19 cellular contexts compared by ENCODE assay signal in the genomic region with DNA sequence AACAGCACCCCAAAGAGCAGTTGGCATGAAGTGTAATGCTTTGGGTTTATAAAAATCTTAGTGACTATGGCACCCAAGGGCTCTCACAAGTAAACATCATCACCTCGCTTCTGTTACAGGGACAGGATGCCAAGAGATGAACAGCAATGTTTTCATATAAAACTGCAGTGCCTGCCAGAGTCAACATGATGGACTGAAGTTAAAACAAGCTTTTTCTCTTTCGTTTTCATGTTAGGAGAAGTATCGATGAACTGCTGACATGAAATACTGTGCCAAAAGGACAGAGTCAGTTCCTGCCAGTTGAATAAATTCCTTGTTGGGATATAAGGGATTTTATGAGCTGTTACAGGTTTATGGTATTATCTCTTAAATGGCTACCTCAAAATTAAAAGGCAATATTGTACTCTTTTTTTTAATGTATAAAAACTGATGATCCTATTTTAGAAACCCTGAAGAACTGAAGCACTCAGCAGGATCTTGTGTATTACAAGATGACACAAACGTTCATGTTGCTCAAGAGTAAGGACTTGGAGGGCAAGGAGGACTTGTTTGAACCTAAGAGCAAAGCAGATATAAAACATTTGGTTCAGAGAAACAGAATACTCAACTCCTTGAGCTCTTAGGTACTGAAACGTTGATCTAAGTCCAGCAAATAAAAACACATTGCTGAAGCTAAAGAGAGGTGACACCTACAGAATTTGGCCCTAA.
DNase-seq lines count a peak whose midpoint lies in the region; ATAC-seq, FAIRE-seq and TF ChIP-seq lines count a peak whose summit lies in the region.
"Had no signal": no experiment of that assay in that cellular context is flagged by ENCODE, and none has a peak within 500 bp of the region (broad histone marks: within the 10 kb centered on the region; RNA-seq: fewer than 3 reads in every experiment).

No MANE protein-coding gene starts in this region.

- no peak for FAIRE-seq in GM19239 (lab: Jason Lieb, UNC)
- FAIRE-seq: pancreas had no signal

- peaks cover 3% of the 10 kb centered on the region for H3K36me3 ChIP-seq in brain microvascular endothelial cell (replicated peaks)
- no peaks in the 10 kb centered on the region for H3K36me3 ChIP-seq in thyroid gland
- H3K36me3 ChIP-seq: pancreas had no signal

- H3K27me3 ChIP-seq in brain microvascular endothelial cell (replicated peaks) (no peaks in the 10 kb centered on the region), thyroid gland (no peaks in the 10 kb centered on the region)
- H3K27me3 ChIP-seq: pancreas, upper lobe of left lung had no signal

- ATAC-seq in sciatic nerve, result peak; percentile 83
- no peak for ATAC-seq in HG02759 (IDR thresholded peaks at IDR 0.05; ENCODE audit: unreplicated experiment)
- ATAC-seq: lower lobe of right lung had no signal

- DNase-seq in NCI-H446 (lab: John Stamatoyannopoulos, UW) (peak; percentile 9 to 33), brain microvascular endothelial cell (peak; percentile 35), fibroblast of peridontal ligament (ENCODE audit: extremely low read depth) (peak; percentile 51), sciatic nerve (ENCODE audit: low spot score) (no peak), thyroid gland (no peak), GM19239 (ENCODE audit: insufficient read length, low spot score) (no peak), activated gamma-delta T cell (lab: John Stamatoyannopoulos, UW) (no peak)
- DNase-seq: activated CD4-positive, alpha-beta T cell treated with anti-CD3 and anti-CD28 coated beads for 1 hour; DND-41; GOT3; head of caudate nucleus; Kasumi-1; lower lobe of right lung; NCI-H1417 treated with DMSO at 0.1 percent for 48 hours; NCI-H226; pancreas; stimulated activated CD4-positive, alpha-beta T cell treated with anti-CD3 and anti-CD28 coated beads, Interleukin-2, amount 100 ng/mL, for 24 hours; upper lobe of left lung had no signal

- H3K9me3 ChIP-seq in thyroid gland, result no peaks in the 10 kb centered on the region
- H3K9me3 ChIP-seq: lower lobe of right lung, pancreas, upper lobe of left lung had no signal

- WGBS in thyroid gland, 2 donors, result 45 to 50% methylated on average over 5 of the region's 5 CpGs

- no peak overlapping the region for H3K4me3 ChIP-seq in brain microvascular endothelial cell (ENCODE audit: low read depth, low read length)
- no peak overlapping the region for H3K4me3 ChIP-seq in thyroid gland (replicated peaks in 1 of 3)
- H3K4me3 ChIP-seq: lower lobe of right lung, pancreas, upper lobe of left lung had no signal

- in situ Hi-C loops in brain microvascular endothelial cell (cut with HindIII; ENCODE audit: low pct_ligation_motif_present, low sequenced_read_pairs), result loop anchor here (25.0 kb wide), 1 partner anchor 646 kb away; no protein-coding TSS in a partner anchor

- TF ChIP-seq POLR2A in thyroid gland (IDR thresholded peaks at IDR 0.05), result no peak

- intact Hi-C loops in sciatic nerve (cut with DNase I) (no loop called here), thyroid gland (cut with DNase I) (loop anchor here (10.0 kb wide), 1 partner anchor 649 kb away; no protein-coding TSS in a partner anchor)

- no peak overlapping the region for H3K27ac ChIP-seq in brain microvascular endothelial cell
- no peak overlapping the region for H3K27ac ChIP-seq in thyroid gland
- H3K27ac ChIP-seq: lower lobe of right lung had no signal

- no peaks in the 10 kb centered on the region for H3K4me1 ChIP-seq in thyroid gland
- H3K4me1 ChIP-seq: lower lobe of right lung, pancreas, upper lobe of left lung had no signal

- TF ChIP-seq CTCF in brain microvascular endothelial cell (IDR thresholded peaks at IDR 0.05; ENCODE audit: low read depth, low read length, missing control alignments) (no peak), thyroid gland (IDR thresholded peaks at IDR 0.05) (no peak)

Comparison
In these comparisons a context has a peak if more than half of its experiments do, and no peak if none do; other contexts are left out.
1. DNase-seq: peak in NCI-H446 (2 of 2), brain microvascular endothelial cell (single experiment) and fibroblast of peridontal ligament (single experiment); none in sciatic nerve (single experiment), thyroid gland (0 of 2), GM19239 (single experiment) and activated gamma-delta T cell (single experiment).